Comparison of ENCODE assay signal across 8 cellular contexts in the genomic region with DNA sequence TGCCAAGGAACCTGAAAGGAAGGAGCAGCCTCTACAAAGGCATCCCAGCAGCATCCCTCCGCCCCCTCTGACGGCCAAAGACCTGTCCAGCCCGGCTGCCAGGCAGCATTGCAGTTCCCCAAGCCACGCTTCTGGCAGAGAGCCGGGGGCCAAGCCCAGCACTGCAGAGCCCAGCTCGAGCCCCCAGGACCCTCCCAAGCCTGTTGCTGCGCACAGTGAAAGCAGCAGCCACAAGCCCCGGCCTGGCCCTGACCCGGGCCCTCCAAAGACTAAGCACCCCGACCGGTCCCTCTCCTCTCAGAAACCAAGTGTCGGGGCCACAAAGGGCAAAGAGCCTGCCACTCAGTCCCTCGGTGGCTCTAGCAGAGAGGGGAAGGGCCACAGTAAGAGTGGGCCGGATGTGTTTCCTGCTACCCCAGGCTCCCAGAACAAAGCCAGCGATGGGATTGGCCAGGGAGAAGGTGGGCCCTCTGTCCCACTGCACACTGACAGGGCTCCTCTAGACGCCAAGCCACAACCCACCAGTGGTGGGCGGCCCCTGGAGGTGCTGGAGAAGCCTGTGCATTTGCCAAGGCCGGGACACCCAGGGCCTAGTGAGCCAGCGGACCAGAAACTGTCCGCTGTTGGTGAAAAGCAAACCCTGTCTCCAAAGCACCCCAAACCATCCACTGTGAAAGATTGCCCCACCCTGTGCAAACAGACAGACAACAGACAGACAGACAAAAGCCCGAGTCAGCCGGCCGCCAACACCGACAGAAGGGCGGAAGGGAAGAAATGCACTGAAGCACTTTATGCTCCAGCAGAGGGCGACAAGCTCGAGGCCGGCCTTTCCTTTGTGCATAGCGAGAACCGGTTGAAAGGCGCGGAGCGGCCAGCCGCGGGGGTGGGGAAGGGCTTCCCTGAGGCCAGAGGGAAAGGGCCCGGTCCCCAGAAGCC. TPM values are rescaled to one million over a fixed set of nuclear protein-coding genes. Genes with fewer than 3 reads are reported as not detected.
DNase-seq lines count a peak whose midpoint lies in the region; ATAC-seq and TF ChIP-seq lines count a peak whose summit lies in the region.

No MANE protein-coding gene starts in this region.

- H2AFZ ChIP-seq in MM.1S (ENCODE audit: low read length): peak overlapping the region; percentile 60

- ATAC-seq in CD8-positive, alpha-beta T cell: peak; percentile 78
- ATAC-seq in GM21619 (IDR thresholded peaks at IDR 0.05; ENCODE audit: unreplicated experiment): peak; percentile 87

- peak overlapping the region; percentile 65 for H3K27ac ChIP-seq in CD8-positive, alpha-beta T cell (ENCODE audit: low read depth, low read length)
- no peak overlapping the region for H3K27ac ChIP-seq in MM.1S (ENCODE audit: low read length)

- H3K36me3 ChIP-seq in CD8-positive, alpha-beta T cell (ENCODE audit: insufficient read depth, low read length): no peaks in the 10 kb centered on the region
- no peaks in the 10 kb centered on the region for H3K36me3 ChIP-seq in MM.1S (replicated peaks; ENCODE audit: insufficient read depth, low read length)

- no peaks in the 10 kb centered on the region for H3K9me3 ChIP-seq in CD8-positive, alpha-beta T cell (ENCODE audit: low read length)
- H3K9me3 ChIP-seq in MM.1S (replicated peaks; ENCODE audit: insufficient read depth, low read length): no peaks in the 10 kb centered on the region

- no peaks in the 10 kb centered on the region for H3K79me2 ChIP-seq in MM.1S (ENCODE audit: low read length)

- H3K27me3 Mint-ChIP-seq in CD8-positive, alpha-beta T cell (ENCODE audit: low read depth): no peaks in the 10 kb centered on the region
- peaks cover 22% of the 10 kb centered on the region for H3K27me3 Mint-ChIP-seq in endothelial cell (ENCODE audit: unreplicated experiment)

- H3K9me2 ChIP-seq in MM.1S (replicated peaks; ENCODE audit: insufficient read depth, low read length): no peaks in the 10 kb centered on the region

- H3K9me3 Mint-ChIP-seq in CD8-positive, alpha-beta T cell: no peaks in the 10 kb centered on the region
- no peaks in the 10 kb centered on the region for H3K9me3 Mint-ChIP-seq in endothelial cell (ENCODE audit: unreplicated experiment)

- H3K9ac ChIP-seq in MM.1S (ENCODE audit: low read length): peak overlapping the region; percentile 40; the same call in 1 of the 2 replicates

- POLR2A ChIA-PET in CD8-positive, alpha-beta T cell (lab: Charles Lee): interaction anchor here (0.8 to 3.4 kb wide), 11 partner anchors 9 to 1050 kb away, joined by 3 to 42 read pairs (median 4); partner anchors contain the start of gene PIK3R1

- peak; percentile 73 for TF ChIP-seq CTCF in CD8-positive, alpha-beta T cell (IDR thresholded peaks at IDR 0.05)
- TF ChIP-seq CTCF in MM.1S (IDR thresholded peaks at IDR 0.05; ENCODE audit: low read length) (peak; percentile 81), endothelial cell (IDR thresholded peaks at IDR 0.05; ENCODE audit: unreplicated experiment) (peak; percentile 72)

- H3K4me3 ChIP-seq in CD8-positive, alpha-beta T cell (ENCODE audit: low read depth, low read length): peak overlapping the region; percentile 52
- peak overlapping the region; percentile 40 for H3K4me3 ChIP-seq in MM.1S (ENCODE audit: low read length)

- no peaks in the 10 kb centered on the region for H4K20me1 ChIP-seq in MM.1S (ENCODE audit: insufficient read depth, low read length)

- H3F3A ChIP-seq in MM.1S (ENCODE audit: insufficient read depth, low read length): no peaks in the 10 kb centered on the region

- peak overlapping the region; percentile 97 for H3K27ac Mint-ChIP-seq in CD8-positive, alpha-beta T cell
- H3K27ac Mint-ChIP-seq in endothelial cell (ENCODE audit: unreplicated experiment): peak overlapping the region; percentile 42

- peaks cover 65% of the 10 kb centered on the region for H3K4me1 ChIP-seq in CD8-positive, alpha-beta T cell (ENCODE audit: insufficient read depth, low read length)
- no peaks in the 10 kb centered on the region for H3K4me1 ChIP-seq in MM.1S (ENCODE audit: low read length)

- no peaks in the 10 kb centered on the region for H3K27me3 ChIP-seq in CD8-positive, alpha-beta T cell (ENCODE audit: insufficient read depth, low read length)
- no peaks in the 10 kb centered on the region for H3K27me3 ChIP-seq in MM.1S (replicated peaks; ENCODE audit: insufficient read depth, low read length)

- H3K36me3 Mint-ChIP-seq in CD8-positive, alpha-beta T cell: peaks cover 22% of the 10 kb centered on the region
- peaks cover 39% of the 10 kb centered on the region for H3K36me3 Mint-ChIP-seq in endothelial cell (ENCODE audit: low read depth, unreplicated experiment)

- H3K4me1 Mint-ChIP-seq in CD8-positive, alpha-beta T cell (ENCODE audit: low read depth): peaks cover 68% of the 10 kb centered on the region
- H3K4me1 Mint-ChIP-seq in endothelial cell (ENCODE audit: unreplicated experiment): no peaks in the 10 kb centered on the region

- intact Hi-C loops in CD8-positive, alpha-beta T cell (cut with DNase I, micrococcal nuclease): loop anchor here (1.0 to 10.0 kb wide), 7 partner anchors 8 to 1109 kb away; partner anchors contain the start of gene PIK3R1 (in 1 of the 2)

- DNase-seq in CD8-positive, alpha-beta T cell: peak; percentile 65 to 86 (median 74)
- DNase-seq in MM.1S: peak; percentile 82
- peak; percentile 51 for DNase-seq in activated CD8-positive, alpha-beta memory T cell treated with anti-CD3 and anti-CD28 coated beads, Interleukin-2, amount 50 U/mL, for 1 hour (ENCODE audit: extremely low read depth)
- DNase-seq in endothelial cell (ENCODE audit: low spot score): peak; percentile 78
- peak; percentile 88 for DNase-seq in midbrain (lab: John Stamatoyannopoulos, UW)
- DNase-seq in stimulated activated CD8-positive, alpha-beta memory T cell treated with anti-CD3 and anti-CD28 coated beads, Interleukin-15, amount 100 ng/mL, for 4 hours (ENCODE audit: low read depth in 2 of 2): peak; percentile 56 to 60
- no peak for DNase-seq in NCI-H187 treated with DMSO at 0.1 percent for 48 hours (lab: John Stamatoyannopoulos, UW)

- CTCF ChIA-PET in CD8-positive, alpha-beta T cell (lab: Charles Lee): interaction anchor here (0.7 to 18.1 kb wide), 16 partner anchors 9 to 1050 kb away, joined by 3 to 537 read pairs (median 4); partner anchors contain the start of genes CD180 and PIK3R1

- H3K4me2 ChIP-seq in MM.1S (ENCODE audit: low read depth, low read length): peak overlapping the region; percentile 60

- peak overlapping the region; percentile 84 for H3K4me3 Mint-ChIP-seq in CD8-positive, alpha-beta T cell
- peak overlapping the region; percentile 31 for H3K4me3 Mint-ChIP-seq in endothelial cell (ENCODE audit: unreplicated experiment)

RNA-seq across cellular contexts. Expression of gene CD180, which starts 30.8 kb away (rescaled TPM):
- under 1 TPM in 1 of 2 experiments, not detected in 1; 0.58 TPM for total RNA-seq in CD8-positive, alpha-beta T cell
- total RNA-seq in endothelial cell (ENCODE audit: unreplicated experiment): not detected
